ENCODE assay signal across 26 cellular contexts in genomic region chr9:20352531-20352930, GRCh38.
"Had no signal": no experiment of that assay in that cellular context is flagged by ENCODE, and none has a peak within 500 bp of the region (broad histone marks: within the 10 kb centered on the region; RNA-seq: fewer than 3 reads in every experiment).

No MANE protein-coding gene starts in this region.

- H3K4me3 ChIP-seq: ascending aorta, left ventricle myocardium inferior, pancreas, prostate gland, sigmoid colon had no signal

- H3K27ac ChIP-seq: ascending aorta, brain microvascular endothelial cell, left ventricle myocardium inferior, prostate gland, sigmoid colon, VCaP had no signal

- H3K36me3 ChIP-seq: ascending aorta, brain microvascular endothelial cell, pancreas, prostate gland had no signal

- ATAC-seq: activated CD4-positive, CD25-positive, alpha-beta regulatory T cell treated with anti-CD3 and anti-CD28 coated beads, Interleukin-2, amount 50 U/mL, for 24 hours; effector memory CD8-positive, alpha-beta T cell; stimulated activated memory B cell treated with anti-CD40 and anti-IgM and Interleukin-4, amounts not matched to agents 10 μg/mL and 1 μg/mL and 100 μg/mL, for 72 hours; stimulated activated naive CD8-positive, alpha-beta T cell treated with anti-CD3 and anti-CD28 coated beads, Interleukin-15, amount 100 ng/mL, for 72 hours had no signal

- H3K4me1 ChIP-seq: prostate gland had no signal

- DNase-seq: activated CD4-positive, alpha-beta T cell treated with anti-CD3 and anti-CD28 coated beads for 48 hours; activated CD4-positive, alpha-beta T cell treated with anti-CD3 and anti-CD28 coated beads, Interleukin-2, amount 50 U/mL, for 48 hours; activated CD8-positive, alpha-beta memory T cell treated with anti-CD3 and anti-CD28 coated beads for 24 hours; activated effector memory CD4-positive, alpha-beta T cell treated with Interleukin-2 at 50 U/mL for 16 hours; activated naive CD4-positive, alpha-beta T cell treated with Interleukin-2 at 50 U/mL for 16 hours; activated naive CD8-positive, alpha-beta T cell treated with anti-CD3 and anti-CD28 coated beads, Interleukin-2, amount 10 ng/mL, durations not matched to agents 7 days and 5 days; brain microvascular endothelial cell; cortex of kidney; effector memory CD8-positive, alpha-beta T cell; foreskin melanocyte; left ventricle myocardium inferior; nucleus accumbens; retina; sigmoid colon; small intestine; stimulated activated CD4-positive, alpha-beta T cell treated with anti-CD3 and anti-CD28 coated beads, Interleukin-1b, Interleukin-23, amount 100 ng/mL, for 48 hours; stimulated activated CD4-positive, alpha-beta T cell treated with anti-CD3 and anti-CD28 coated beads, Interleukin-4, amount 100 ng/mL, for 4 hours; stimulated activated CD8-positive, alpha-beta memory T cell treated with anti-CD3 and anti-CD28 coated beads, Interleukin-4, amount 100 ng/mL, for 48 hours; stimulated activated naive CD8-positive, alpha-beta T cell treated with anti-CD3 and anti-CD28 coated beads, Interleukin-15, amount 100 ng/mL, for 72 hours; substantia nigra had no signal

- H3K27me3 ChIP-seq: ascending aorta, brain microvascular endothelial cell, pancreas, sigmoid colon had no signal

- H3K9me3 ChIP-seq: ascending aorta, left ventricle myocardium inferior, pancreas, prostate gland, sigmoid colon had no signal
